17 cellular contexts compared by ENCODE assay signal in genomic region chr20:57977141-57977540, GRCh38.
DNase-seq lines count a peak whose midpoint lies in the region; ATAC-seq and TF ChIP-seq lines count a peak whose summit lies in the region.
"Had no signal": no experiment of that assay in that cellular context is flagged by ENCODE, and none has a peak within 500 bp of the region (broad histone marks: within the 10 kb centered on the region; RNA-seq: fewer than 3 reads in every experiment).

No MANE protein-coding gene starts in this region.

- H3K36me3 Mint-ChIP-seq in natural killer cell treated with Interleukin-12 subunit alpha and Interleukin-12 subunit beta and Interleukin-15 and Interleukin-18, amount 100 ng/mL, for 72 hours = no peaks in the 10 kb centered on the region
- H3K36me3 Mint-ChIP-seq: CD8-positive, alpha-beta T cell had no signal

- H3K4me1 Mint-ChIP-seq in natural killer cell treated with Interleukin-12 subunit alpha and Interleukin-12 subunit beta and Interleukin-15 and Interleukin-18, amount 100 ng/mL, for 72 hours (ENCODE audit: low read depth in 2 of 2) = peaks cover 3 to 8% of the 10 kb centered on the region in 2 donors

- DNase-seq in Right ventricle myocardium superior (no peak), right cardiac atrium (no peak), left cardiac atrium (no peak), vagina (ENCODE audit: extremely low spot score in 2 of 2) (no peak), OCI-M2 (lab: John Stamatoyannopoulos, UW; ENCODE audit: unreplicated experiment) (no peak)
- DNase-seq in natural killer cell treated with Interleukin-12 subunit alpha and Interleukin-12 subunit beta and Interleukin-15 and Interleukin-18, amount 100 ng/mL, for 72 hours (ENCODE audit: low spot score) = peak; percentile 23
- DNase-seq in central memory CD4-positive, alpha-beta T cell = no peak
- DNase-seq: CD8-positive, alpha-beta T cell; GOT3; NCI-H1092 treated with DMSO at 0.1 percent for 48 hours; NCI-H146; NCI-H446 treated with DMSO at 0.1 percent for 48 hours; NK-92 treated with Interleukin-12 subunit alpha and Interleukin-12 subunit beta, amount 100 ng/mL, for 24 hours; OCI-M1 had no signal

- WGBS in right cardiac atrium = 65% methylated on average over 10 of the region's 10 CpGs

- H3K27me3 ChIP-seq in right cardiac atrium (ENCODE audit: control insufficient read depth, insufficient read depth) (no peaks in the 10 kb centered on the region), vagina (no peaks in the 10 kb centered on the region)

- H3K4me1 ChIP-seq in right cardiac atrium (ENCODE audit: control insufficient read depth, insufficient read depth, low read length) = no peaks in the 10 kb centered on the region
- peaks cover 14% of the 10 kb centered on the region for H3K4me1 ChIP-seq in vagina

- peaks cover 6% of the 10 kb centered on the region for H3K9me3 Mint-ChIP-seq in natural killer cell treated with Interleukin-12 subunit alpha and Interleukin-12 subunit beta and Interleukin-15 and Interleukin-18, amount 100 ng/mL, for 72 hours
- H3K9me3 Mint-ChIP-seq: CD8-positive, alpha-beta T cell had no signal

- H3K4me3 ChIP-seq in right cardiac atrium (ENCODE audit: low read length) = no peak overlapping the region
- H3K4me3 ChIP-seq in vagina = no peak overlapping the region
- H3K4me3 ChIP-seq: K562 had no signal

- TF ChIP-seq POLR2A in vagina (IDR thresholded peaks at IDR 0.05) = no peak

- ATAC-seq in Right ventricle myocardium superior (ENCODE audit: poor library complexity) (peak; percentile 56), right cardiac atrium (no peak), left cardiac atrium (peak; percentile 36 to 38), HG02852 (IDR thresholded peaks at IDR 0.05; ENCODE audit: unreplicated experiment) (no peak)
- ATAC-seq in natural killer cell treated with Interleukin-12 subunit alpha and Interleukin-12 subunit beta and Interleukin-15 and Interleukin-18, amount 100 ng/mL, for 72 hours = no peak
- ATAC-seq: CD8-positive, alpha-beta T cell; HCT116; K562 had no signal

- H3K9me3 ChIP-seq in right cardiac atrium (ENCODE audit: control insufficient read depth, low read length) = no peaks in the 10 kb centered on the region
- H3K9me3 ChIP-seq in vagina = no peaks in the 10 kb centered on the region

- no peaks in the 10 kb centered on the region for H3K36me3 ChIP-seq in vagina

- intact Hi-C loops in Right ventricle myocardium superior (cut with DNase I) = no loop called here
- intact Hi-C loops in right cardiac atrium (cut with DNase I) = no loop called here
- intact Hi-C loops in left cardiac atrium (cut with DNase I) = no loop called here
- intact Hi-C loops in vagina (cut with DNase I) = no loop called here

- H3K27me3 Mint-ChIP-seq in natural killer cell treated with Interleukin-12 subunit alpha and Interleukin-12 subunit beta and Interleukin-15 and Interleukin-18, amount 100 ng/mL, for 72 hours = peaks cover 5 to 21% of the 10 kb centered on the region in 2 donors

- H3K4me3 Mint-ChIP-seq in natural killer cell treated with Interleukin-12 subunit alpha and Interleukin-12 subunit beta and Interleukin-15 and Interleukin-18, amount 100 ng/mL, for 72 hours = no peak overlapping the region
- H3K4me3 Mint-ChIP-seq: CD8-positive, alpha-beta T cell had no signal

- no peak overlapping the region for H3K27ac Mint-ChIP-seq in natural killer cell treated with Interleukin-12 subunit alpha and Interleukin-12 subunit beta and Interleukin-15 and Interleukin-18, amount 100 ng/mL, for 72 hours
- H3K27ac Mint-ChIP-seq: CD8-positive, alpha-beta T cell had no signal

- H3K27ac ChIP-seq in right cardiac atrium (ENCODE audit: low read length) (no peak overlapping the region), vagina (peak overlapping the region; percentile 4)

- TF ChIP-seq CTCF in vagina (IDR thresholded peaks at IDR 0.05) = no peak

Comparison
In these comparisons a context has a peak if more than half of its experiments do, and no peak if none do; other contexts are left out.
1. ATAC-seq: peak in Right ventricle myocardium superior (single experiment) and left cardiac atrium (2 of 2); none in right cardiac atrium (0 of 2), natural killer cell treated with Interleukin-12 subunit alpha and Interleukin-12 subunit beta and Interleukin-15 and Interleukin-18, amount 100 ng/mL, for 72 hours (0 of 2) and HG02852 (single experiment).